1 cellular context compared by ENCODE assay signal in the genomic region with DNA sequence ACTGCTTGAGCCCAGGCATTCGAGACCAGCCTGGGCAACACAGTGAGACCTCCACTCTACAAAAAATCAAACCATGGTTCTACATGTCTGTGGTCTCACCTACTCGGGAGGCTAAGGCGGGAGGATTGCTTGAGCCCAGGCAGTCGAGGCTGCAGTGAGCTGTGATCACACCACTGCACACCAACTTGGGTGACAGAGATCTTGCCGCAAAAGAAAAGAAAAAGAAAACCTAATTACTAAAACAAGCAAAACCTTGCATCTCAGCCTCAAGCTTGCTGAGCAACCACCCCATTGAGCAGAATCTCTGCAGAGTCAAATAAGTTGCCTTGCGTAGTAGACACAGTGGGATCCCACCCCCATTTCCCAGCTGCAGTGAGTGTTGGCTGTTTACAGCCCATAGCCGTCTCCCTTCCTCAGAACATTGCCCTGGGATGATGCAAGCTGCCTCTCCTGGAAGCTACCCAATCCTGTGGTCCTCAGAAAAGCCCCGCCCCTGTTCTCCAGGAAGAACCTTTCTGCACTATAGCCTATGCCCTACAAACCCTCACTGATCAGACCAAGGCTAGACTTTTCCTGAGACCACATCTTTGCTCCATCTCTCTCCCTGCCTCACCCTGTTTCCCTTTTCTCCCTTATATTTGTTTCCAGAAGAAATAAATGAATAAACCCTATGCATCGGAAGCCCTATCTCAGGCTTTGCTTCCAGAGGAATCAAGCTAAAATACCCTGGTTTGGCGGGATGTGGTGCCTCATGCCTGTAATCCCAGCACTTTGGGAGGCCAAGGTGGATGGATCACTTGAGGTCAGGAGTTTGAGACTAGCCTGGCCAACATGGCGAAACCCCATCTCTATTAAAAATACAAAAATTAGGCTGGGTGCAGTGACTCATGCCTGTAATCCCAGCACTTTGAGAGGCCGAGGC.
A peak's percentile ranks its signal among the peaks of the same experiment; 100 is the strongest.
TF ChIP-seq lines count a peak whose summit lies in the region.

No MANE protein-coding gene starts in this region.

TF ChIP-seq in HepG2, 621 proteins besides CTCF, POLR2A, EP300 and RAD21 (continues in another document):
- TF ChIP-seq ZNF274 (CRISPR knock-in tag; IDR thresholded peaks at IDR 0.05) (0 out of 2 replicates have a peak, but pooled peaks have one; percentile 34), KAT7 (CRISPR knock-in tag; IDR thresholded peaks at IDR 0.05; ENCODE audit: borderline replicate concordance) (peak; percentile 50; the same call in 1 of the 2 replicates), ZNF501 (CRISPR knock-in tag; IDR thresholded peaks at IDR 0.05) (peak; percentile 42; the same call in 1 of the 2 replicates), ZNF792 (CRISPR knock-in tag; IDR thresholded peaks at IDR 0.05) (0 out of 2 replicates have a peak, but pooled peaks have one; percentile 51), PHF20 (CRISPR knock-in tag; IDR thresholded peaks at IDR 0.05) (0 out of 2 replicates have a peak, but pooled peaks have one; percentile 47), ERF (CRISPR knock-in tag; IDR thresholded peaks at IDR 0.05) (peak; percentile 64; the same call in 1 of the 2 replicates), GATAD2A (CRISPR knock-in tag; IDR thresholded peaks at IDR 0.05) (peak; percentile 53), THAP11 (CRISPR knock-in tag; IDR thresholded peaks at IDR 0.05) (peak; percentile 42; the same call in 1 of the 2 replicates), SOX6 (IDR thresholded peaks at IDR 0.05) (no peak), SOX6 (CRISPR knock-in tag; IDR thresholded peaks at IDR 0.05) (peak; percentile 56), ZNF235 (CRISPR knock-in tag; IDR thresholded peaks at IDR 0.05; ENCODE audit: borderline replicate concordance) (no peak), TEAD3 (CRISPR knock-in tag; optimal IDR thresholded peaks at IDR 0.05; ENCODE audit: borderline replicate concordance) (peak; percentile 19), TCF7 (IDR thresholded peaks at IDR 0.05; ENCODE audit: low read depth) (no peak), KLF6 (CRISPR knock-in tag; IDR thresholded peaks at IDR 0.05) (0 out of 2 replicates have a peak, but pooled peaks have one; percentile 58), ZNF12 (CRISPR knock-in tag; IDR thresholded peaks at IDR 0.05) (0 out of 2 replicates have a peak, but pooled peaks have one; percentile 33), ZNF225 (CRISPR knock-in tag; IDR thresholded peaks at IDR 0.05) (peak; percentile 74; the same call in 1 of the 2 replicates), PPARG (CRISPR knock-in tag; conservative IDR thresholded peaks at IDR 0.05) (0 out of 2 replicates have a peak, but pooled peaks have one; percentile 42), GABPB1 (CRISPR knock-in tag; IDR thresholded peaks at IDR 0.05) (peak; percentile 62; the same call in 1 of the 2 replicates), XRCC5 (optimal IDR thresholded peaks at IDR 0.05; ENCODE audit: low read length) (no peak), HMG20A (CRISPR knock-in tag; IDR thresholded peaks at IDR 0.05; ENCODE audit: borderline replicate concordance) (0 out of 2 replicates have a peak, but pooled peaks have one; percentile 52), CCDC6 (CRISPR knock-in tag; IDR thresholded peaks at IDR 0.05) (0 out of 2 replicates have a peak, but pooled peaks have one; percentile 48), ZMYM4 (CRISPR knock-in tag; IDR thresholded peaks at IDR 0.05) (peak; percentile 60; the same call in 1 of the 2 replicates), BCL6 (CRISPR knock-in tag; IDR thresholded peaks at IDR 0.05) (0 out of 2 replicates have a peak, but pooled peaks have one; percentile 41), FOXP1 (IDR thresholded peaks at IDR 0.05) (no peak), FOXP1 (CRISPR knock-in tag; IDR thresholded peaks at IDR 0.05) (peak; percentile 31; the same call in 1 of the 2 replicates), LCORL (IDR thresholded peaks at IDR 0.05) (no peak), LCORL (CRISPR knock-in tag; IDR thresholded peaks at IDR 0.05) (0 out of 2 replicates have a peak, but pooled peaks have one; percentile 43), HNF4A (CRISPR knock-in tag; IDR thresholded peaks at IDR 0.05) (no peak), ELF3 (CRISPR knock-in tag; IDR thresholded peaks at IDR 0.05) (peak; percentile 37; the same call in 1 of the 2 replicates), ZNF230 (CRISPR knock-in tag; IDR thresholded peaks at IDR 0.05) (0 out of 2 replicates have a peak, but pooled peaks have one; percentile 45), CEBPG (CRISPR knock-in tag; IDR thresholded peaks at IDR 0.05) (peak; percentile 92), TSC22D2 (CRISPR knock-in tag; IDR thresholded peaks at IDR 0.05; ENCODE audit: borderline replicate concordance) (no peak)
- TF ChIP-seq, protein P1, sequence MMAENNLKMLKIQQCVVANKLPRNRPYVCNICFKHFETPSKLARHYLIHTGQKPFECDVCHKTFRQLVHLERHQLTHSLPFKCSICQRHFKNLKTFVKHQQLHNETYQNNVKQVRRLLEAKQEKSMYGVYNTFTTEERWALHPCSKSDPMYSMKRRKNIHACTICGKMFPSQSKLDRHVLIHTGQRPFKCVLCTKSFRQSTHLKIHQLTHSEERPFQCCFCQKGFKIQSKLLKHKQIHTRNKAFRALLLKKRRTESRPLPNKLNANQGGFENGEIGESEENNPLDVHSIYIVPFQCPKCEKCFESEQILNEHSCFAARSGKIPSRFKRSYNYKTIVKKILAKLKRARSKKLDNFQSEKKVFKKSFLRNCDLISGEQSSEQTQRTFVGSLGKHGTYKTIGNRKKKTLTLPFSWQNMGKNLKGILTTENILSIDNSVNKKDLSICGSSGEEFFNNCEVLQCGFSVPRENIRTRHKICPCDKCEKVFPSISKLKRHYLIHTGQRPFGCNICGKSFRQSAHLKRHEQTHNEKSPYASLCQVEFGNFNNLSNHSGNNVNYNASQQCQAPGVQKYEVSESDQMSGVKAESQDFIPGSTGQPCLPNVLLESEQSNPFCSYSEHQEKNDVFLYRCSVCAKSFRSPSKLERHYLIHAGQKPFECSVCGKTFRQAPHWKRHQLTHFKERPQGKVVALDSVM (CRISPR knock-in tag; IDR thresholded peaks at IDR 0.05) = peak; percentile 90
- TF ChIP-seq, protein P2, sequence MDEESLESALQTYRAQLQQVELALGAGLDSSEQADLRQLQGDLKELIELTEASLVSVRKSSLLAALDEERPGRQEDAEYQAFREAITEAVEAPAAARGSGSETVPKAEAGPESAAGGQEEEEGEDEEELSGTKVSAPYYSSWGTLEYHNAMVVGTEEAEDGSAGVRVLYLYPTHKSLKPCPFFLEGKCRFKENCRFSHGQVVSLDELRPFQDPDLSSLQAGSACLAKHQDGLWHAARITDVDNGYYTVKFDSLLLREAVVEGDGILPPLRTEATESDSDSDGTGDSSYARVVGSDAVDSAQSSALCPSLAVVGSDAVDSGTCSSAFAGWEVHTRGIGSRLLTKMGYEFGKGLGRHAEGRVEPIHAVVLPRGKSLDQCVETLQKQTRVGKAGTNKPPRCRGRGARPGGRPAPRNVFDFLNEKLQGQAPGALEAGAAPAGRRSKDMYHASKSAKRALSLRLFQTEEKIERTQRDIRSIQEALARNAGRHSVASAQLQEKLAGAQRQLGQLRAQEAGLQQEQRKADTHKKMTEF (CRISPR knock-in tag; IDR thresholded peaks at IDR 0.05) = peak; percentile 38; the same call in 1 of the 2 replicates
- TF ChIP-seq, protein P3, sequence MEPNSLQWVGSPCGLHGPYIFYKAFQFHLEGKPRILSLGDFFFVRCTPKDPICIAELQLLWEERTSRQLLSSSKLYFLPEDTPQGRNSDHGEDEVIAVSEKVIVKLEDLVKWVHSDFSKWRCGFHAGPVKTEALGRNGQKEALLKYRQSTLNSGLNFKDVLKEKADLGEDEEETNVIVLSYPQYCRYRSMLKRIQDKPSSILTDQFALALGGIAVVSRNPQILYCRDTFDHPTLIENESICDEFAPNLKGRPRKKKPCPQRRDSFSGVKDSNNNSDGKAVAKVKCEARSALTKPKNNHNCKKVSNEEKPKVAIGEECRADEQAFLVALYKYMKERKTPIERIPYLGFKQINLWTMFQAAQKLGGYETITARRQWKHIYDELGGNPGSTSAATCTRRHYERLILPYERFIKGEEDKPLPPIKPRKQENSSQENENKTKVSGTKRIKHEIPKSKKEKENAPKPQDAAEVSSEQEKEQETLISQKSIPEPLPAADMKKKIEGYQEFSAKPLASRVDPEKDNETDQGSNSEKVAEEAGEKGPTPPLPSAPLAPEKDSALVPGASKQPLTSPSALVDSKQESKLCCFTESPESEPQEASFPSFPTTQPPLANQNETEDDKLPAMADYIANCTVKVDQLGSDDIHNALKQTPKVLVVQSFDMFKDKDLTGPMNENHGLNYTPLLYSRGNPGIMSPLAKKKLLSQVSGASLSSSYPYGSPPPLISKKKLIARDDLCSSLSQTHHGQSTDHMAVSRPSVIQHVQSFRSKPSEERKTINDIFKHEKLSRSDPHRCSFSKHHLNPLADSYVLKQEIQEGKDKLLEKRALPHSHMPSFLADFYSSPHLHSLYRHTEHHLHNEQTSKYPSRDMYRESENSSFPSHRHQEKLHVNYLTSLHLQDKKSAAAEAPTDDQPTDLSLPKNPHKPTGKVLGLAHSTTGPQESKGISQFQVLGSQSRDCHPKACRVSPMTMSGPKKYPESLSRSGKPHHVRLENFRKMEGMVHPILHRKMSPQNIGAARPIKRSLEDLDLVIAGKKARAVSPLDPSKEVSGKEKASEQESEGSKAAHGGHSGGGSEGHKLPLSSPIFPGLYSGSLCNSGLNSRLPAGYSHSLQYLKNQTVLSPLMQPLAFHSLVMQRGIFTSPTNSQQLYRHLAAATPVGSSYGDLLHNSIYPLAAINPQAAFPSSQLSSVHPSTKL (CRISPR knock-in tag; IDR thresholded peaks at IDR 0.05) = 0 out of 2 replicates have a peak, but pooled peaks have one; percentile 12
- TF ChIP-seq, protein P4, sequence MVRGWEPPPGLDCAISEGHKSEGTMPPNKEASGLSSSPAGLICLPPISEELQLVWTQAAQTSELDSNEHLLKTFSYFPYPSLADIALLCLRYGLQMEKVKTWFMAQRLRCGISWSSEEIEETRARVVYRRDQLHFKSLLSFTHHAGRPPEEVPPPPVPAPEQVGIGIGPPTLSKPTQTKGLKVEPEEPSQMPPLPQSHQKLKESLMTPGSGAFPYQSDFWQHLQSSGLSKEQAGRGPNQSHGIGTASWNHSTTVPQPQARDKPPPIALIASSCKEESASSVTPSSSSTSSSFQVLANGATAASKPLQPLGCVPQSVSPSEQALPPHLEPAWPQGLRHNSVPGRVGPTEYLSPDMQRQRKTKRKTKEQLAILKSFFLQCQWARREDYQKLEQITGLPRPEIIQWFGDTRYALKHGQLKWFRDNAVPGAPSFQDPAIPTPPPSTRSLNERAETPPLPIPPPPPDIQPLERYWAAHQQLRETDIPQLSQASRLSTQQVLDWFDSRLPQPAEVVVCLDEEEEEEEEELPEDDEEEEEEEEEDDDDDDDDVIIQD (CRISPR knock-in tag; IDR thresholded peaks at IDR 0.05; ENCODE audit: low read depth) = 0 out of 2 replicates have a peak, but pooled peaks have one; percentile 16
- TF ChIP-seq, protein P5, sequence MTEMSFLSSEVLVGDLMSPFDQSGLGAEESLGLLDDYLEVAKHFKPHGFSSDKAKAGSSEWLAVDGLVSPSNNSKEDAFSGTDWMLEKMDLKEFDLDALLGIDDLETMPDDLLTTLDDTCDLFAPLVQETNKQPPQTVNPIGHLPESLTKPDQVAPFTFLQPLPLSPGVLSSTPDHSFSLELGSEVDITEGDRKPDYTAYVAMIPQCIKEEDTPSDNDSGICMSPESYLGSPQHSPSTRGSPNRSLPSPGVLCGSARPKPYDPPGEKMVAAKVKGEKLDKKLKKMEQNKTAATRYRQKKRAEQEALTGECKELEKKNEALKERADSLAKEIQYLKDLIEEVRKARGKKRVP (CRISPR knock-in tag; IDR thresholded peaks at IDR 0.05) = peak in 1 of 2 experiments; percentile 98; a peak in 2 of 4 replicates
- TF ChIP-seq, protein P6, sequence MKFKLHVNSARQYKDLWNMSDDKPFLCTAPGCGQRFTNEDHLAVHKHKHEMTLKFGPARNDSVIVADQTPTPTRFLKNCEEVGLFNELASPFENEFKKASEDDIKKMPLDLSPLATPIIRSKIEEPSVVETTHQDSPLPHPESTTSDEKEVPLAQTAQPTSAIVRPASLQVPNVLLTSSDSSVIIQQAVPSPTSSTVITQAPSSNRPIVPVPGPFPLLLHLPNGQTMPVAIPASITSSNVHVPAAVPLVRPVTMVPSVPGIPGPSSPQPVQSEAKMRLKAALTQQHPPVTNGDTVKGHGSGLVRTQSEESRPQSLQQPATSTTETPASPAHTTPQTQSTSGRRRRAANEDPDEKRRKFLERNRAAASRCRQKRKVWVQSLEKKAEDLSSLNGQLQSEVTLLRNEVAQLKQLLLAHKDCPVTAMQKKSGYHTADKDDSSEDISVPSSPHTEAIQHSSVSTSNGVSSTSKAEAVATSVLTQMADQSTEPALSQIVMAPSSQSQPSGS (CRISPR knock-in tag; IDR thresholded peaks at IDR 0.05) = peak; percentile 53; the same call in 1 of the 2 replicates
- TF ChIP-seq, protein P7, sequence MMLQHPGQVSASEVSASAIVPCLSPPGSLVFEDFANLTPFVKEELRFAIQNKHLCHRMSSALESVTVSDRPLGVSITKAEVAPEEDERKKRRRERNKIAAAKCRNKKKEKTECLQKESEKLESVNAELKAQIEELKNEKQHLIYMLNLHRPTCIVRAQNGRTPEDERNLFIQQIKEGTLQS (CRISPR knock-in tag; IDR thresholded peaks at IDR 0.05) = peak; percentile 78
- TF ChIP-seq, protein P8, sequence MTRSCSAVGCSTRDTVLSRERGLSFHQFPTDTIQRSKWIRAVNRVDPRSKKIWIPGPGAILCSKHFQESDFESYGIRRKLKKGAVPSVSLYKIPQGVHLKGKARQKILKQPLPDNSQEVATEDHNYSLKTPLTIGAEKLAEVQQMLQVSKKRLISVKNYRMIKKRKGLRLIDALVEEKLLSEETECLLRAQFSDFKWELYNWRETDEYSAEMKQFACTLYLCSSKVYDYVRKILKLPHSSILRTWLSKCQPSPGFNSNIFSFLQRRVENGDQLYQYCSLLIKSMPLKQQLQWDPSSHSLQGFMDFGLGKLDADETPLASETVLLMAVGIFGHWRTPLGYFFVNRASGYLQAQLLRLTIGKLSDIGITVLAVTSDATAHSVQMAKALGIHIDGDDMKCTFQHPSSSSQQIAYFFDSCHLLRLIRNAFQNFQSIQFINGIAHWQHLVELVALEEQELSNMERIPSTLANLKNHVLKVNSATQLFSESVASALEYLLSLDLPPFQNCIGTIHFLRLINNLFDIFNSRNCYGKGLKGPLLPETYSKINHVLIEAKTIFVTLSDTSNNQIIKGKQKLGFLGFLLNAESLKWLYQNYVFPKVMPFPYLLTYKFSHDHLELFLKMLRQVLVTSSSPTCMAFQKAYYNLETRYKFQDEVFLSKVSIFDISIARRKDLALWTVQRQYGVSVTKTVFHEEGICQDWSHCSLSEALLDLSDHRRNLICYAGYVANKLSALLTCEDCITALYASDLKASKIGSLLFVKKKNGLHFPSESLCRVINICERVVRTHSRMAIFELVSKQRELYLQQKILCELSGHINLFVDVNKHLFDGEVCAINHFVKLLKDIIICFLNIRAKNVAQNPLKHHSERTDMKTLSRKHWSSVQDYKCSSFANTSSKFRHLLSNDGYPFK (CRISPR knock-in tag; IDR thresholded peaks at IDR 0.05; ENCODE audit: borderline replicate concordance) = 0 out of 2 replicates have a peak, but pooled peaks have one; percentile 25
